ENCODE assay signal across 8 cellular contexts in the genomic region with DNA sequence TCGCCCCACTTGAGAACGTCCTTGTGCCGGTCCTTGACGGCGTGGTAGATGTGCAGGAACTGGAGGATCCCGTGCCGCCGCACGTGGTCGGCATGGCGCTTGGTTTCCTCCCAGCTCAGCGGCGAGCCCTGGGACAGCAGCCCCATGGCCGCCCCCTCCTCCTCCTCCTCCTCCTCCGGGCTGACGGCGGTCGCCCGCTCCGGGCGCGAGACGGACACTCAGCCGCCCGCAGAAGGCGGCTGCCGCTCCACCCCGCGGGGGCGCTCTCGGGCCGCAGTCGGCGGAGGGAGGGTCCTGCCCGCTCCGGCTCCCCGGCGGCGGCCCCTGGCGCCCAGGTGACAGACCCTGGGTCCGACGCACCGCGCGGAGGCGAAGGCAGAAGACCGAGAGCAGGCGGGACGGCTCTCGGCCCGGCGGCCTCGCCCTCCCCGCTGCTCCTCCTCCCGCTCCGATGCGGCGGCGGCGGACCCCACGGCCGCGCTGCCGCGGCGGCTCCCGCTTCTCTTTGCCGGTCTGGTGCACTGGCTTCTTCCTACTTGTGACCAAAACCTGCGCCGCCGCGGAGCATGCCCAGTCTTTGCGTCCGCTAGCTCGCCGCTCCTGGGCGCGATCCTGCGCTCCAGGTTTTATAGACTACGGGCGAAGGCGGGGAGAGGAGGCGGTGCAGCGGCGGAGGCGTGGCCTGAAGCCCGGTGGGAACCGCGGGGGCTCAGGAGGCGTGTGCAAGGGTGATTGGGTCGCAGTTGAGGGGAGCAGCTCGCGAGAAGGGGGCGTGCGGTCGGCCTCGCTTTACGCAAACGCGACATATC. TPM values are rescaled to one million over a fixed set of nuclear protein-coding genes. Genes with fewer than 3 reads are reported as not detected.
DNase-seq lines count a peak whose midpoint lies in the region; ATAC-seq and TF ChIP-seq lines count a peak whose summit lies in the region.

TSS of gene GCLC (minus strand) at position 602 of the 809 bp plus-strand sequence. CDS start at position 146, 456 bp downstream.

- H3K9me2 ChIP-seq in SU-DHL-6 (replicated peaks; ENCODE audit: insufficient read depth, low read length) = no peaks in the 10 kb centered on the region

- H3K36me3 ChIP-seq in SU-DHL-6 (ENCODE audit: low read length) = no peaks in the 10 kb centered on the region
- H3K36me3 ChIP-seq in cardiac muscle cell = no peaks in the 10 kb centered on the region
- H3K36me3 ChIP-seq in trophoblast cell (ENCODE audit: control insufficient read depth in 1 of 2, insufficient read depth in 2 of 2, low read length in 2 of 2) = no peaks in the 10 kb centered on the region
- H3K36me3 ChIP-seq in transverse colon = no peaks in the 10 kb centered on the region

- H3K9ac ChIP-seq in SU-DHL-6 (ENCODE audit: low read length) (peak within 1 kb of the TSS; percentile 84), trophoblast cell (ENCODE audit: low read length) (peak within 1 kb of the TSS; percentile 85)

- peaks cover 11% of the 10 kb centered on the region for H3K4me1 ChIP-seq in cardiac muscle cell (ENCODE audit: low read depth)
- peaks cover 2 to 3% of the 10 kb centered on the region in 2 experiments for H3K4me1 ChIP-seq in trophoblast cell (ENCODE audit: control insufficient read depth in 1 of 2, insufficient read depth in 2 of 2, low read length in 2 of 2)
- peaks cover 0 to 59% (median 21%) of the 10 kb centered on the region in 4 donors for H3K4me1 ChIP-seq in transverse colon

- H3K27ac ChIP-seq in SU-DHL-6 (ENCODE audit: low read depth, low read length) (peak within 1 kb of the TSS; percentile 78), cardiac muscle cell (peak within 1 kb of the TSS; percentile 84), trophoblast cell (ENCODE audit: low read depth, low read length) (peak within 1 kb of the TSS; percentile 79), transverse colon (peak within 1 kb of the TSS; percentile 97 to 100 (median 98))

- peak; percentile 97 for DNase-seq in GM12865 (ENCODE audit: low read depth)
- DNase-seq in NCI-H1105 (lab: John Stamatoyannopoulos, UW) = peak; percentile 83
- DNase-seq in activated naive CD8-positive, alpha-beta T cell treated with anti-CD3 and anti-CD28 coated beads, Interleukin-2, amount 50 U/mL, for 16 hours (ENCODE audit: low read depth, low spot score) = peak; percentile 81
- peak; percentile 96 to 97 for DNase-seq in cardiac muscle cell (ENCODE audit: low read depth in 1 of 2, low spot score in 1 of 2)
- peak; percentile 92 to 98 for DNase-seq in trophoblast cell
- peak; percentile 96 for DNase-seq in transverse colon

- H3K79me2 ChIP-seq in SU-DHL-6 (ENCODE audit: insufficient read depth, low read length) (peaks cover 42% of the 10 kb centered on the region), trophoblast cell (ENCODE audit: control insufficient read depth, insufficient read depth, low read length, poor library complexity) (peaks cover 5% of the 10 kb centered on the region)

- no peak for TF ChIP-seq EP300 in transverse colon (IDR thresholded peaks at IDR 0.05; ENCODE audit: low read depth)

- H2BK12ac ChIP-seq in trophoblast cell (ENCODE audit: low read length) = peak within 1 kb of the TSS; percentile 3

- TF ChIP-seq POLR2A in transverse colon (IDR thresholded peaks at IDR 0.05) = peak; percentile 80

- TF ChIP-seq CTCF in GM12865 (IDR thresholded peaks at IDR 0.05; ENCODE audit: insufficient read depth, low read depth, low read length, missing control alignments) (peak; percentile 65), SU-DHL-6 (IDR thresholded peaks at IDR 0.05; ENCODE audit: insufficient read depth, low read length, poor library complexity, severe bottlenecking) (peak; percentile 82), cardiac muscle cell (IDR thresholded peaks at IDR 0.05; ENCODE audit: low read depth, low read length) (peak; percentile 23), transverse colon (IDR thresholded peaks at IDR 0.05) (peak; percentile 43 to 81 (median 69))

- peak within 1 kb of the TSS; percentile 85 for H4K8ac ChIP-seq in trophoblast cell (ENCODE audit: low read depth, low read length)

- peaks cover 10% of the 10 kb centered on the region; the same call in 1 of the 2 replicates for H4K20me1 ChIP-seq in SU-DHL-6 (ENCODE audit: low read depth, low read length)

- ATAC-seq in HG02623 (IDR thresholded peaks at IDR 0.05; ENCODE audit: unreplicated experiment) = peak; percentile 56

- no CpG with 5 or more reads among the region's 100 CpGs for WGBS in trophoblast cell (ENCODE audit: extremely low coverage, insufficient coverage, insufficient read length)
- 0 to 1% methylated on average over 7 to 58 of the region's 100 CpGs for WGBS in transverse colon (ENCODE audit: low coverage in 1 of 2), 2 donors

- H3K23ac ChIP-seq in trophoblast cell (ENCODE audit: low read length) = no peak within 1 kb of the TSS

- H2AFZ ChIP-seq in SU-DHL-6 (ENCODE audit: low read depth, low read length, severe bottlenecking) (peak within 1 kb of the TSS; percentile 83), trophoblast cell (ENCODE audit: insufficient read depth, low read length, poor library complexity) (peak within 1 kb of the TSS; percentile 87)

- H3K9me3 ChIP-seq in SU-DHL-6 (ENCODE audit: insufficient read depth, low read length) (no peaks in the 10 kb centered on the region), cardiac muscle cell (ENCODE audit: low read depth) (no peaks in the 10 kb centered on the region), trophoblast cell (ENCODE audit: insufficient read depth, low read depth, low read length) (no peaks in the 10 kb centered on the region), transverse colon (no peaks in the 10 kb centered on the region)

- H3K4ac ChIP-seq in trophoblast cell (ENCODE audit: low read depth, low read length) = peak within 1 kb of the TSS; percentile 25

- H2BK120ac ChIP-seq in trophoblast cell (ENCODE audit: insufficient read depth, low read length, poor library complexity) = peak within 1 kb of the TSS; percentile 50

- intact Hi-C loops in transverse colon (cut with DNase I; ENCODE audit: low total_unique reads) = loop anchor here (2.0 kb wide), 1 partner anchor 106 kb away; no protein-coding TSS in a partner anchor

- H3F3A ChIP-seq in SU-DHL-6 (ENCODE audit: insufficient read depth) = peaks cover 17% of the 10 kb centered on the region

- H3K18ac ChIP-seq in trophoblast cell (ENCODE audit: low read length) = peak within 1 kb of the TSS; percentile 79

- no peak within 1 kb of the TSS for H2AK5ac ChIP-seq in trophoblast cell (ENCODE audit: low read length)

- peak within 1 kb of the TSS; percentile 85 for H2BK5ac ChIP-seq in trophoblast cell (ENCODE audit: low read depth, low read length, poor library complexity)

- peaks cover 15% of the 10 kb centered on the region for H3K79me1 ChIP-seq in trophoblast cell (ENCODE audit: low read length)

- H3K4me3 ChIP-seq in GM12865 (ENCODE audit: low read depth, low read length) = peak within 1 kb of the TSS; percentile 68
- peak within 1 kb of the TSS; percentile 85 for H3K4me3 ChIP-seq in SU-DHL-6 (ENCODE audit: insufficient read depth, low read length, poor library complexity, severe bottlenecking)
- peak within 1 kb of the TSS; percentile 80 for H3K4me3 ChIP-seq in cardiac muscle cell
- H3K4me3 ChIP-seq in trophoblast cell (ENCODE audit: low read depth, low read length) = peak within 1 kb of the TSS; percentile 78
- H3K4me3 ChIP-seq in transverse colon = peak within 1 kb of the TSS; percentile 59 to 95 (median 75)

- peak within 1 kb of the TSS; percentile 71 for H4K12ac ChIP-seq in trophoblast cell (ENCODE audit: low read depth, low read length)

- H4K91ac ChIP-seq in trophoblast cell (ENCODE audit: low read depth, low read length) = peak within 1 kb of the TSS; percentile 83

- 0 out of 2 replicates have a peak, but pooled peaks cover 2% of the 10 kb centered on the region for H3K27me3 ChIP-seq in SU-DHL-6 (ENCODE audit: low read length)
- no peaks in the 10 kb centered on the region for H3K27me3 ChIP-seq in cardiac muscle cell
- H3K27me3 ChIP-seq in trophoblast cell (ENCODE audit: insufficient read depth, low read length) = no peaks in the 10 kb centered on the region
- no peaks in the 10 kb centered on the region for H3K27me3 ChIP-seq in transverse colon

- peak within 1 kb of the TSS; percentile 78 for H3K14ac ChIP-seq in trophoblast cell (ENCODE audit: low read length)

- H3K4me2 ChIP-seq in SU-DHL-6 (ENCODE audit: low read depth, low read length, poor library complexity, severe bottlenecking) = peak within 1 kb of the TSS; percentile 91
- H3K4me2 ChIP-seq in trophoblast cell (ENCODE audit: low read length) = peak within 1 kb of the TSS; percentile 81

- in situ Hi-C loops in transverse colon (cut with MboI; ENCODE audit: low pct_ligation_motif_present in 1 of 4, low pct_unique_long_range_greater_than_20kb in 1 of 4, low sequenced_read_pairs in 3 of 4) = loop anchor here in 3 of 4 donors (5.0 to 25.0 kb wide), 3 partner anchors 93 to 118 kb away; partner anchors contain the start of gene KLHL31 (in 1 of the 3)

RNA-seq across cellular contexts. Expression of gene GCLC, which starts in this region (rescaled TPM):
- 23.5 and 33.6 TPM in 2 replicates for total RNA-seq in cardiac muscle cell
- polyA plus RNA-seq in cardiac muscle cell = 17.5 and 18.1 TPM in 2 replicates
- 18.0 and 18.7 TPM in 2 replicates for polyA plus RNA-seq in trophoblast cell (2013)
- 100 to 1,000 TPM in 1 of 4 donors, 10 to 100 TPM in 3; 35.2 to 146 (median 64.1) TPM for total RNA-seq in transverse colon

Comparison
In these comparisons a context has a peak if more than half of its experiments do, and no peak if none do; other contexts are left out.
1. Peak in every context shown above with its lines: DNase-seq, ATAC-seq, H3K4me3 ChIP-seq and H3K27ac ChIP-seq.
2. CTCF ChIP-seq: peak in every context shown above with its lines; median percentile 82 in SU-DHL-6; 69 in transverse colon; 65 in GM12865; 23 in cardiac muscle cell.